In genomic region chr22:47617186-47617585, GRCh38 we compare ENCODE assay signal across 9 cellular contexts.
"Had no signal": no experiment of that assay in that cellular context is flagged by ENCODE, and none has a peak within 500 bp of the region (broad histone marks: within the 10 kb centered on the region; RNA-seq: fewer than 3 reads in every experiment).

No MANE protein-coding gene starts in this region.

- H3K36me3 ChIP-seq: HAP-1 had no signal

- H3K27ac ChIP-seq: GM23248 had no signal

- H3K4me1 Mint-ChIP-seq: GM23338, H9 had no signal

- H3K9me3 ChIP-seq: HAP-1 had no signal

- ATAC-seq: HCT116 had no signal

- H3K9ac ChIP-seq: GM23248 had no signal

- DNase-seq: GM23248, GOT3, H7, H9, HCEC 1CT had no signal

- H3K27ac Mint-ChIP-seq: GM23338, H9 had no signal

- H2AFZ ChIP-seq: GM23248, GM23338 had no signal

- H3K4me3 Mint-ChIP-seq: GM23338, H9 had no signal

- H3K4me1 ChIP-seq: HAP-1 had no signal

- H3K4me3 ChIP-seq: GM23248, GM23338, HAP-1 had no signal

- FAIRE-seq: H54 had no signal

- H3K4me2 ChIP-seq: GM23338 had no signal
